In the genomic region with DNA sequence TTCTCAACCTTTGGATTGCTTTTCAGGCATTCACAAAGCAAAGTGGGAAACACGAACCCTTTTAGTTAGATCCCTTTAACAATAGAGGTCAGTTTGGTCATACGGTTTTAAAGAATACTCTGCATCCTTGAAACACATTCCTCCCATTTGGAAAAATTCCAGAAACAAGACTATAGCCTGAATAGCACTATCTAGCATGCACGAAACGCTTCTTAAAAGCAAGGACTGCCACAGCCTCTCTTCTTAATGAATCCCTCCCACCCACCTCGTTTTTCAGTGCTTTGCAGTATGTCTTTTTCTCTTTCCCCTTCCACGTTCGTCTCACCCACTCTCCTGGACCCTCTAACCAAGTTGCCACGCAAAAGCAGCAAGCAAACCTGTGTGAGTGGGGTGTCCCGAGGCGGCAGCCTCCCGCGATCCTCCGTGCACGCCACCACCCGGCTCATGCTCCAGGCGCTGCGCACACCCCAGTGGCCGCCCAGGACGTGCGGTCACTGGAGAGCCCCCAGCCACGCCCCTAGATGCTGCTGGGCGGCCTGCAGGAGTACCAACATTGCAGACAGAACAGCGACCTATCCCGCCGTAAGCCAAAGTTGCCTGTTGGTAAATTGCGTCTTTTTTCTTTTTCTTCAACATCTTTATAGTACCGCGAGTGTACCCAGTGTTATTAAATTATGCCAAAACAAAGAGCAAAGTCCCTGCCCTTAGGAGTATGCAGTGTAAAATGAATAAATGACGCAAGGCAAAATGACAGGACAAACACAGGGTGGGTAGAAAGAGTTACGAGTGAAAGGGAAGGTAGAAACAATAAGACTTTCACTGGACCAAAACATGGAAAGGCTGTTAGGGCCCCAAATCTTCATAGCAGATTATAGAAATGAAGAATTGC, we compare ENCODE assay signal across 8 cellular contexts. TPM values are rescaled to one million over a fixed set of nuclear protein-coding genes. Genes with fewer than 3 reads are reported as not detected.
DNase-seq lines count a peak whose midpoint lies in the region; TF ChIP-seq lines count a peak whose summit lies in the region.

A gene with protein sequence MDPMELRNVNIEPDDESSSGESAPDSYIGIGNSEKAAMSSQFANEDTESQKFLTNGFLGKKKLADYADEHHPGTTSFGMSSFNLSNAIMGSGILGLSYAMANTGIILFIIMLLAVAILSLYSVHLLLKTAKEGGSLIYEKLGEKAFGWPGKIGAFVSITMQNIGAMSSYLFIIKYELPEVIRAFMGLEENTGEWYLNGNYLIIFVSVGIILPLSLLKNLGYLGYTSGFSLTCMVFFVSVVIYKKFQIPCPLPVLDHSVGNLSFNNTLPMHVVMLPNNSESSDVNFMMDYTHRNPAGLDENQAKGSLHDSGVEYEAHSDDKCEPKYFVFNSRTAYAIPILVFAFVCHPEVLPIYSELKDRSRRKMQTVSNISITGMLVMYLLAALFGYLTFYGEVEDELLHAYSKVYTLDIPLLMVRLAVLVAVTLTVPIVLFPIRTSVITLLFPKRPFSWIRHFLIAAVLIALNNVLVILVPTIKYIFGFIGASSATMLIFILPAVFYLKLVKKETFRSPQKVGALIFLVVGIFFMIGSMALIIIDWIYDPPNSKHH (minus strand): TSS at position 472 of the 889 bp plus-strand sequence. CDS start 32,926 bp downstream, outside the sequence.

- no peaks in the 10 kb centered on the region for H3F3A ChIP-seq in neural cell (ENCODE audit: insufficient read depth, low read length, poor library complexity, severe bottlenecking)

- TF ChIP-seq CTCF in BJ (IDR thresholded peaks at IDR 0.05; ENCODE audit: insufficient read depth, low read depth, low read length) (peak; percentile 32), fibroblast of villous mesenchyme (IDR thresholded peaks at IDR 0.05; ENCODE audit: insufficient read depth, low read depth, low read length) (peak; percentile 34), neural cell (IDR thresholded peaks at IDR 0.05; ENCODE audit: poor library complexity, severe bottlenecking) (no peak)

- CTCF ChIA-PET in BJ (lab: Yijun Ruan, JAX), result no interaction called here

- H3K9me3 Mint-ChIP-seq in activated T-cell treated with anti-CD3 and anti-CD28 coated beads, Interleukin-2, amount 50 U/mL, for 24 hours, result no peaks in the 10 kb centered on the region

- no peak within 1 kb of the TSS for H3K4me2 ChIP-seq in neural cell (ENCODE audit: low read length)

- H3K9me2 ChIP-seq in neural cell (ENCODE audit: insufficient read depth, low read length), result no peaks in the 10 kb centered on the region

- POLR2A ChIA-PET in BJ (lab: Charles Lee), result no interaction called here

- H3K4me3 ChIP-seq in BJ (ENCODE audit: low read depth, low read length) (peak within 1 kb of the TSS; percentile 45), fibroblast of villous mesenchyme (ENCODE audit: low read depth, low read length) (peak within 1 kb of the TSS; percentile 53), neural cell (ENCODE audit: low read length) (peak within 1 kb of the TSS; percentile 56)

- H2AFZ ChIP-seq in neural cell (ENCODE audit: low read depth, low read length), result no peak within 1 kb of the TSS

- no peak within 1 kb of the TSS for H3K27ac ChIP-seq in neural cell (ENCODE audit: low read length)

- H3K79me2 ChIP-seq in neural cell (replicated peaks; ENCODE audit: insufficient read depth, low read length), result no peaks in the 10 kb centered on the region

- H3K9me3 ChIP-seq in neural cell (ENCODE audit: low read length), result no peaks in the 10 kb centered on the region

- no peak within 1 kb of the TSS for H3K9ac ChIP-seq in neural cell (ENCODE audit: low read length)

- H3K27me3 ChIP-seq in BJ (ENCODE audit: control insufficient read depth, insufficient read depth, low read length), result peaks cover 4% of the 10 kb centered on the region; the same call in 1 of the 2 replicates
- peaks cover 56% of the 10 kb centered on the region for H3K27me3 ChIP-seq in neural cell (ENCODE audit: insufficient read depth, low read depth, low read length)

- H3K36me3 ChIP-seq in BJ (ENCODE audit: control insufficient read depth, insufficient read depth, low read length), result no peaks in the 10 kb centered on the region
- H3K36me3 ChIP-seq in neural cell (ENCODE audit: insufficient read depth, low read length), result no peaks in the 10 kb centered on the region

- no peaks in the 10 kb centered on the region for H4K20me1 ChIP-seq in neural cell (ENCODE audit: insufficient read depth)

- peak; percentile 9 for DNase-seq in BJ (ENCODE audit: low read depth)
- peak; percentile 43 for DNase-seq in RPMI7951 (ENCODE audit: low read depth)
- peak; percentile 45 for DNase-seq in fibroblast of villous mesenchyme (ENCODE audit: low read depth)
- no peak for DNase-seq in activated T-cell treated with anti-CD3 and anti-CD28 coated beads, Interleukin-2, amount 50 U/mL, for 24 hours
- no peak for DNase-seq in stimulated activated naive CD4-positive, alpha-beta T cell (lab: John Stamatoyannopoulos, UW)
- no peak for DNase-seq in NCI-H226
- no peak for DNase-seq in occipital lobe (lab: John Stamatoyannopoulos, UW)

- no peak within 1 kb of the TSS for H3K27ac Mint-ChIP-seq in activated T-cell treated with anti-CD3 and anti-CD28 coated beads, Interleukin-2, amount 50 U/mL, for 24 hours

- TF ChIP-seq RAD21 in neural cell (conservative IDR thresholded peaks at IDR 0.05), result no peak

- no peak within 1 kb of the TSS for H3K4me3 Mint-ChIP-seq in activated T-cell treated with anti-CD3 and anti-CD28 coated beads, Interleukin-2, amount 50 U/mL, for 24 hours

- H3K27me3 Mint-ChIP-seq in activated T-cell treated with anti-CD3 and anti-CD28 coated beads, Interleukin-2, amount 50 U/mL, for 24 hours, result peaks cover 81% of the 10 kb centered on the region

- no peaks in the 10 kb centered on the region for H3K36me3 Mint-ChIP-seq in activated T-cell treated with anti-CD3 and anti-CD28 coated beads, Interleukin-2, amount 50 U/mL, for 24 hours (ENCODE audit: low read depth)

- peaks cover 2% of the 10 kb centered on the region for H3K4me1 Mint-ChIP-seq in activated T-cell treated with anti-CD3 and anti-CD28 coated beads, Interleukin-2, amount 50 U/mL, for 24 hours (ENCODE audit: low read depth)

- no peak for TF ChIP-seq EP300 in neural cell (conservative IDR thresholded peaks at IDR 0.05; ENCODE audit: poor library complexity, severe bottlenecking)

TF ChIP-seq in neural cell, 6 proteins besides CTCF, POLR2A, EP300 and RAD21:
- TF ChIP-seq EZH2 (IDR thresholded peaks at IDR 0.05; ENCODE audit: borderline replicate concordance, insufficient read depth, low read length, poor library complexity, severe bottlenecking) (no peak), POLR2AphosphoS5 (IDR thresholded peaks at IDR 0.05) (no peak), TAF1 (IDR thresholded peaks at IDR 0.05; ENCODE audit: low read depth) (no peak), MXI1 (conservative IDR thresholded peaks at IDR 0.05; ENCODE audit: poor library complexity, severe bottlenecking) (no peak), SMC3 (conservative IDR thresholded peaks at IDR 0.05; ENCODE audit: poor library complexity) (no peak)
- TF ChIP-seq, protein P1, sequence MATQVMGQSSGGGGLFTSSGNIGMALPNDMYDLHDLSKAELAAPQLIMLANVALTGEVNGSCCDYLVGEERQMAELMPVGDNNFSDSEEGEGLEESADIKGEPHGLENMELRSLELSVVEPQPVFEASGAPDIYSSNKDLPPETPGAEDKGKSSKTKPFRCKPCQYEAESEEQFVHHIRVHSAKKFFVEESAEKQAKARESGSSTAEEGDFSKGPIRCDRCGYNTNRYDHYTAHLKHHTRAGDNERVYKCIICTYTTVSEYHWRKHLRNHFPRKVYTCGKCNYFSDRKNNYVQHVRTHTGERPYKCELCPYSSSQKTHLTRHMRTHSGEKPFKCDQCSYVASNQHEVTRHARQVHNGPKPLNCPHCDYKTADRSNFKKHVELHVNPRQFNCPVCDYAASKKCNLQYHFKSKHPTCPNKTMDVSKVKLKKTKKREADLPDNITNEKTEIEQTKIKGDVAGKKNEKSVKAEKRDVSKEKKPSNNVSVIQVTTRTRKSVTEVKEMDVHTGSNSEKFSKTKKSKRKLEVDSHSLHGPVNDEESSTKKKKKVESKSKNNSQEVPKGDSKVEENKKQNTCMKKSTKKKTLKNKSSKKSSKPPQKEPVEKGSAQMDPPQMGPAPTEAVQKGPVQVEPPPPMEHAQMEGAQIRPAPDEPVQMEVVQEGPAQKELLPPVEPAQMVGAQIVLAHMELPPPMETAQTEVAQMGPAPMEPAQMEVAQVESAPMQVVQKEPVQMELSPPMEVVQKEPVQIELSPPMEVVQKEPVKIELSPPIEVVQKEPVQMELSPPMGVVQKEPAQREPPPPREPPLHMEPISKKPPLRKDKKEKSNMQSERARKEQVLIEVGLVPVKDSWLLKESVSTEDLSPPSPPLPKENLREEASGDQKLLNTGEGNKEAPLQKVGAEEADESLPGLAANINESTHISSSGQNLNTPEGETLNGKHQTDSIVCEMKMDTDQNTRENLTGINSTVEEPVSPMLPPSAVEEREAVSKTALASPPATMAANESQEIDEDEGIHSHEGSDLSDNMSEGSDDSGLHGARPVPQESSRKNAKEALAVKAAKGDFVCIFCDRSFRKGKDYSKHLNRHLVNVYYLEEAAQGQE (IDR thresholded peaks at IDR 0.05; ENCODE audit: borderline replicate concordance), result no peak
TF ChIP-seq in neural cell: peak in this region for 0.

RNA-seq across cellular contexts. Expression of the gene that starts here (rescaled TPM):
- polyA plus RNA-seq in BJ (2011; rRNA removed) (7.4 and 9.2 TPM in 2 replicates), neural cell (not detected in 2 replicates)
- 2.4 and 2.5 TPM in 2 replicates for polyA minus RNA-seq in BJ (2011; rRNA and poly(A)+ RNA removed)
- total RNA-seq in RPMI7951 (2014; rRNA removed; shearing (Covaris generic)), result 0.12 and 0.68 TPM in 2 replicates
- total RNA-seq in fibroblast of villous mesenchyme (11.0 and 23.7 TPM in 2 replicates), occipital lobe (0.94 TPM)
- not detected in 2 replicates for polyA minus RNA-seq in neural cell

Comparison
In these comparisons a context has a peak if more than half of its experiments do, and no peak if none do; other contexts are left out.
1. Peak in DNase-seq in RPMI7951; RNA of the gene not detected or under 1 TPM.
2. DNase-seq: peak in BJ (single experiment) and fibroblast of villous mesenchyme (single experiment); none in activated T-cell treated with anti-CD3 and anti-CD28 coated beads, Interleukin-2, amount 50 U/mL, for 24 hours (single experiment), stimulated activated naive CD4-positive, alpha-beta T cell (0 of 6), NCI-H226 (single experiment) and occipital lobe (single experiment).
3. Peak in every context shown above with its lines, with median percentiles within 50 percentile points of each other: H3K4me3 ChIP-seq.